In the genomic region with DNA sequence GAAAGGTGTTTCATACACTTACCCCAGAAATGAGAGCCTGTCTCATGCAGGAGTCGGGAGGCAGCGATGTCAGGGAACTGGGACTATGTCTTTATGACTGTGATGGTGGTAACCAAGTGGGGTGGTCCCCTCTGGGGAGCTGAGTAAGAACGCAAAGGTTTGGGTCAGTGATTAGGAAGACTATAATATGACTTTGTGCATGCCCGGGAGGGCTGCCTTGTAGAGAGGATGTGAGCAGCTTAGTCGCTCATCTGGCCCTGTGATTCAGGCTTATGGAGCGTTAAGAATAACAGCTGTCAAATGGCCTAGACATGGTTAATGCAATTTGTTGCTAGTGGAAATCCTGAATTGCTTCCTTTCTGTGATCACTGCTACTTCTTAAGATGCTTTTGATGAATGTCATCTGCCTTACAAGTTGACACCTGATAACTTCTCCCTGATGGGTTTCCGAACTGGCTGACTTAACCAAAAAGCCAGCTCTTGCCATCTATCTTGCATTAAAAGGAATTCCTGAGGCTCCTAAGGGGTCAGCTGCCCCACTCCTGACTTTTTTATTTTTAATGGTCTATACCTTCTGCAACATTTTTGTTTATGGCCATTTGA, we compare ENCODE assay signal across 23 cellular contexts. TPM values are rescaled to one million over a fixed set of nuclear protein-coding genes. Genes with fewer than 3 reads are reported as not detected.
A peak's percentile ranks its signal among the peaks of the same experiment; 100 is the strongest.
DNase-seq lines count a peak whose midpoint lies in the region; ATAC-seq and TF ChIP-seq lines count a peak whose summit lies in the region.
"Had no signal": no experiment of that assay in that cellular context is flagged by ENCODE, and none has a peak within 500 bp of the region (broad histone marks: within the 10 kb centered on the region; RNA-seq: fewer than 3 reads in every experiment).

No MANE protein-coding gene starts in this region.

- TF ChIP-seq CTCF in foreskin fibroblast (IDR thresholded peaks at IDR 0.05; ENCODE audit: low read depth, low read length) = no peak
- no peak for TF ChIP-seq CTCF in upper lobe of right lung (IDR thresholded peaks at IDR 0.05)

- H3K4me1 ChIP-seq in upper lobe of right lung = no peaks in the 10 kb centered on the region
- H3K4me1 ChIP-seq: BE2C, body of pancreas had no signal

- H3K27me3 ChIP-seq in upper lobe of right lung = no peaks in the 10 kb centered on the region
- H3K27me3 ChIP-seq: BE2C, body of pancreas had no signal

- H3K9me3 ChIP-seq in upper lobe of right lung = no peaks in the 10 kb centered on the region
- H3K9me3 ChIP-seq: BE2C, body of pancreas had no signal

- no peak overlapping the region for H3K4me3 ChIP-seq in foreskin fibroblast (ENCODE audit: low read depth in 1 of 2, low read length in 2 of 2)
- no peak overlapping the region for H3K4me3 ChIP-seq in upper lobe of right lung
- H3K4me3 ChIP-seq: body of pancreas, skin epidermis had no signal

- no peaks in the 10 kb centered on the region for H3K36me3 ChIP-seq in upper lobe of right lung
- H3K36me3 ChIP-seq: BE2C had no signal

- ATAC-seq in left ventricle myocardium superior = no peak
- ATAC-seq in upper lobe of right lung = no peak
- ATAC-seq: body of pancreas; HCT116; naive thymus-derived CD8-positive, alpha-beta T cell had no signal

- peak; percentile 24 for DNase-seq in cardiac septum (ENCODE audit: low spot score)
- DNase-seq in left ventricle myocardium superior = no peak
- peak; percentile 81 for DNase-seq in NCI-H82 treated with DMSO at 0.1 percent for 48 hours (lab: John Stamatoyannopoulos, UW; ENCODE audit: unreplicated experiment)
- peak; percentile 10 to 28 for DNase-seq in foreskin fibroblast
- DNase-seq in upper lobe of right lung = peak; percentile 4
- DNase-seq in mesenteric fat pad (ENCODE audit: low spot score) = no peak
- no peak for DNase-seq in MV-4-11 (lab: John Stamatoyannopoulos, UW)
- no peak for DNase-seq in mucosa of gallbladder (ENCODE audit: low spot score)
- DNase-seq: 8988T; activated CD4-positive, CD25-positive, alpha-beta regulatory T cell; activated CD8-positive, alpha-beta memory T cell treated with anti-CD3 and anti-CD28 coated beads for 24 hours; BE2C; body of pancreas; Calu3; hippocampal formation; mammary epithelial cell; naive thymus-derived CD8-positive, alpha-beta T cell; NCI-H2029 treated with DMSO at 0.1 percent for 48 hours; NCI-H526 treated with DMSO at 0.1 percent for 48 hours; stimulated activated CD4-positive, alpha-beta T cell treated with anti-CD3 and anti-CD28 coated beads, Interleukin-4, amount 100 ng/mL, for 1 hour; T-helper 2 cell had no signal

- H3K27ac ChIP-seq in upper lobe of right lung = no peak overlapping the region
- H3K27ac ChIP-seq: body of pancreas, skin epidermis had no signal

- intact Hi-C loops in cardiac septum (cut with DNase I) = no loop called here
- intact Hi-C loops in left ventricle myocardium superior (cut with micrococcal nuclease) = no loop called here
- intact Hi-C loops in upper lobe of right lung (cut with DNase I) = no loop called here

RNA-seq across cellular contexts. Expression of gene AACS, which starts 35.4 kb away (rescaled TPM):
- total RNA-seq in cardiac septum = 9.0 TPM
- 12.9 TPM for total RNA-seq in left ventricle myocardium superior
- total RNA-seq in upper lobe of right lung = 31.3 TPM
- total RNA-seq in mesenteric fat pad = 37.8 TPM
- 56.9 TPM for total RNA-seq in mucosa of gallbladder

RNA-seq across cellular contexts. Expression of gene BRI3BP, which starts 36.4 kb away (rescaled TPM):
- total RNA-seq in cardiac septum (3.4 TPM), left ventricle myocardium superior (4.2 TPM), upper lobe of right lung (8.2 TPM), mesenteric fat pad (4.5 TPM), mucosa of gallbladder (39.9 TPM)

RNA-seq across cellular contexts. Expression of gene DHX37, which starts 40.9 kb away (rescaled TPM):
- total RNA-seq in cardiac septum = 7.1 TPM
- total RNA-seq in left ventricle myocardium superior = 5.0 TPM
- total RNA-seq in upper lobe of right lung = 14.6 TPM
- 23.8 TPM for total RNA-seq in mesenteric fat pad
- 21.0 TPM for total RNA-seq in mucosa of gallbladder

Comparison
In these comparisons a context has a peak if more than half of its experiments do, and no peak if none do; other contexts are left out.
1. DNase-seq: peak in cardiac septum (single experiment), NCI-H82 treated with DMSO at 0.1 percent for 48 hours (single experiment), foreskin fibroblast (2 of 2) and upper lobe of right lung (single experiment); none in left ventricle myocardium superior (single experiment), mesenteric fat pad (single experiment), MV-4-11 (single experiment) and mucosa of gallbladder (single experiment).